8 cellular contexts compared by ENCODE assay signal in the genomic region with DNA sequence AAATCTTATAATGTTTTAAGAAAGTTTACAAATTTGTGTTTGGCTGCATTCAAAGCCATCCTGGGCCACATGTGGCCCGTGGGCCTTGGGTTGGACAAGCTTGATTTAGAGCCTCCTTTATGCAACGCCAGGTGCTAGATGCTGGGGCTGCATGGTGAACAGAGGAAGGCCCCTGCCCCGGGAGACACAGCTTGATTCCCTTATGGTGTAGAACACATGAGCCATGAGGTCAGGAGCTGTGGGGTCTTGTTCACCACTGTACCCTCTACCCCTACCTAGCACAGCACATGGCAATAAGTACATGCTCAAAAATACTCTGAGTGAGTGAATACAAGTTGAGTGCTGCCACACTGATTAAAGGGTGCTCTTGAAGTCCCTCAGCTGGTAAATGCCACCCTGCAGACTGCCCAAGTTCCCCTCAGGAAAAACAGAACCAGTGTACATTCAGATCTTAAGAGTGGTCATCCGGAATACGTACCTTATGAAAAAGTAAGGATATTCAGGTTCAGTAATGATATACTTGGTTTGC.
A peak's percentile ranks its signal among the peaks of the same experiment; 100 is the strongest.
DNase-seq lines count a peak whose midpoint lies in the region; ATAC-seq, FAIRE-seq and TF ChIP-seq lines count a peak whose summit lies in the region.

No MANE protein-coding gene starts in this region.

- no peak overlapping the region for H3K4ac ChIP-seq in trophoblast cell (ENCODE audit: low read depth, low read length)

- no peak overlapping the region for H2AK5ac ChIP-seq in trophoblast cell (ENCODE audit: low read length)

- no peak overlapping the region for H2BK5ac ChIP-seq in trophoblast cell (ENCODE audit: low read depth, low read length, poor library complexity)

- peak overlapping the region; percentile 46 for H3K18ac ChIP-seq in trophoblast cell (ENCODE audit: low read length)

- H3K4me2 ChIP-seq in astrocyte (ENCODE audit: low read length): peak overlapping the region; percentile 72
- no peak overlapping the region for H3K4me2 ChIP-seq in trophoblast cell (ENCODE audit: low read length)

- no peaks in the 10 kb centered on the region for H3K9me3 Mint-ChIP-seq in astrocyte (ENCODE audit: unreplicated experiment)

- peak overlapping the region; percentile 38 for H3K14ac ChIP-seq in trophoblast cell (ENCODE audit: low read length)

- TF ChIP-seq CTCF in astrocyte (IDR thresholded peaks at IDR 0.05; ENCODE audit: insufficient read depth, low read depth, low read length): no peak

- no peak for DNase-seq in astrocyte (ENCODE audit: low read depth)
- no peak for DNase-seq in trophoblast cell
- no peak for DNase-seq in substantia nigra (lab: John Stamatoyannopoulos, UW)
- no peak for DNase-seq in cerebellum (ENCODE audit: low spot score)
- DNase-seq in stimulated activated CD4-positive, alpha-beta T cell treated with anti-CD3 and anti-CD28 coated beads, Interleukin-2, amount 100 ng/mL, for 48 hours: no peak

- no peak overlapping the region for H3K23ac ChIP-seq in trophoblast cell (ENCODE audit: low read length)

- no peak overlapping the region for H4K8ac ChIP-seq in trophoblast cell (ENCODE audit: low read depth, low read length)

- no peak for FAIRE-seq in astrocyte (lab: Jason Lieb, UNC)

- no peak overlapping the region for H4K12ac ChIP-seq in trophoblast cell (ENCODE audit: low read depth, low read length)

- H3K27ac ChIP-seq in astrocyte (ENCODE audit: low read depth, low read length): peak overlapping the region; percentile 71
- H3K27ac ChIP-seq in trophoblast cell (ENCODE audit: low read depth, low read length): no peak overlapping the region
- no peak overlapping the region for H3K27ac ChIP-seq in substantia nigra (ENCODE audit: low read depth, low read length, poor library complexity, severe bottlenecking)

- peak overlapping the region; percentile 82 for H3K27ac Mint-ChIP-seq in astrocyte (ENCODE audit: unreplicated experiment)

- H2BK12ac ChIP-seq in trophoblast cell (ENCODE audit: low read length): peak overlapping the region; percentile 93

- H3K79me1 ChIP-seq in trophoblast cell (ENCODE audit: low read length): peaks cover 6% of the 10 kb centered on the region

- peaks cover 42% of the 10 kb centered on the region for H3K4me1 Mint-ChIP-seq in astrocyte (ENCODE audit: low read depth, unreplicated experiment)

- no peaks in the 10 kb centered on the region for H3K36me3 ChIP-seq in astrocyte (ENCODE audit: insufficient read depth, low read length)
- H3K36me3 ChIP-seq in trophoblast cell (ENCODE audit: control insufficient read depth in 1 of 2, insufficient read depth in 2 of 2, low read length in 2 of 2): no peaks in the 10 kb centered on the region

- H3K4me3 ChIP-seq in astrocyte (ENCODE audit: insufficient read depth, low read depth, low read length) (no peak overlapping the region), trophoblast cell (ENCODE audit: low read depth, low read length) (no peak overlapping the region)

- peak; percentile 13 for ATAC-seq in GM18907 (IDR thresholded peaks at IDR 0.05; ENCODE audit: unreplicated experiment)
- ATAC-seq in HG03066 (IDR thresholded peaks at IDR 0.05; ENCODE audit: low read depth, unreplicated experiment): peak; percentile 13
- ATAC-seq in GM21619 (IDR thresholded peaks at IDR 0.05; ENCODE audit: unreplicated experiment): no peak

- H4K20me1 ChIP-seq in astrocyte (ENCODE audit: insufficient read depth, low read length): no peaks in the 10 kb centered on the region

- H3K9me3 ChIP-seq in astrocyte (ENCODE audit: insufficient read depth, low read depth, low read length) (no peaks in the 10 kb centered on the region), trophoblast cell (ENCODE audit: insufficient read depth, low read depth, low read length) (no peaks in the 10 kb centered on the region)

- peaks cover 30% of the 10 kb centered on the region for H3K4me1 ChIP-seq in astrocyte (ENCODE audit: insufficient read depth, low read length)
- peaks cover 19 to 21% of the 10 kb centered on the region in 2 experiments for H3K4me1 ChIP-seq in trophoblast cell (ENCODE audit: control insufficient read depth in 1 of 2, insufficient read depth in 2 of 2, low read length in 2 of 2)

- no peaks in the 10 kb centered on the region for H3K27me3 Mint-ChIP-seq in astrocyte (ENCODE audit: low read depth, unreplicated experiment)

- peak overlapping the region; percentile 37 for H3K9ac ChIP-seq in astrocyte (ENCODE audit: low read length)
- H3K9ac ChIP-seq in trophoblast cell (ENCODE audit: low read length): no peak overlapping the region

- no peaks in the 10 kb centered on the region for H3K36me3 Mint-ChIP-seq in astrocyte (ENCODE audit: low read depth, unreplicated experiment)

- H3K27me3 ChIP-seq in astrocyte (ENCODE audit: insufficient read depth, low read length) (no peaks in the 10 kb centered on the region), trophoblast cell (ENCODE audit: insufficient read depth, low read length) (no peaks in the 10 kb centered on the region)

- peak overlapping the region; percentile 55 for H2BK120ac ChIP-seq in trophoblast cell (ENCODE audit: insufficient read depth, low read length, poor library complexity)

- no peak overlapping the region for H3K4me3 Mint-ChIP-seq in astrocyte (ENCODE audit: unreplicated experiment)

- H3K79me2 ChIP-seq in astrocyte (ENCODE audit: insufficient read depth, low read length): no peaks in the 10 kb centered on the region
- H3K79me2 ChIP-seq in trophoblast cell (ENCODE audit: control insufficient read depth, insufficient read depth, low read length, poor library complexity): no peaks in the 10 kb centered on the region

- H2AFZ ChIP-seq in astrocyte (ENCODE audit: low read depth, low read length) (no peak overlapping the region), trophoblast cell (ENCODE audit: insufficient read depth, low read length, poor library complexity) (no peak overlapping the region)

- H4K91ac ChIP-seq in trophoblast cell (ENCODE audit: low read depth, low read length): no peak overlapping the region

- WGBS in trophoblast cell (ENCODE audit: extremely low coverage, insufficient coverage, insufficient read length): no CpG with 5 or more reads among the region's 5 CpGs
